In genomic region chr1:226276077-226276682, GRCh38 we compare ENCODE assay signal across 38 cellular contexts. TPM values are rescaled to one million over a fixed set of nuclear protein-coding genes. Genes with fewer than 3 reads are reported as not detected.
"Had no signal": no experiment of that assay in that cellular context is flagged by ENCODE, and none has a peak within 500 bp of the region (broad histone marks: within the 10 kb centered on the region; RNA-seq: fewer than 3 reads in every experiment).

No MANE protein-coding gene starts in this region.

- H3K4me3 Mint-ChIP-seq: activated CD4-positive, alpha-beta memory T cell treated with anti-CD3 and anti-CD28 coated beads, Interleukin-2, amount 10 ng/mL, durations not matched to agents 7 days and 5 days; activated naive CD4-positive, alpha-beta T cell treated with anti-CD3 and anti-CD28 coated beads, Interleukin-2, amount 50 U/mL, for 24 hours; activated naive CD8-positive, alpha-beta T cell treated with anti-CD3 and anti-CD28 coated beads, Interleukin-2, amount 10 ng/mL, durations not matched to agents 7 days and 5 days; activated T-cell treated with anti-CD3 and anti-CD28 coated beads, Interleukin-2, amount 50 U/mL, for 24 hours had no signal

- FAIRE-seq: astrocyte, colon, RCC 7860 had no signal

- H3K27me3 ChIP-seq: body of pancreas, breast epithelium had no signal

- H3K4me1 Mint-ChIP-seq: activated CD4-positive, alpha-beta memory T cell treated with anti-CD3 and anti-CD28 coated beads, Interleukin-2, amount 10 ng/mL, durations not matched to agents 7 days and 5 days; activated naive CD4-positive, alpha-beta T cell treated with anti-CD3 and anti-CD28 coated beads, Interleukin-2, amount 50 U/mL, for 24 hours; activated naive CD8-positive, alpha-beta T cell treated with anti-CD3 and anti-CD28 coated beads, Interleukin-2, amount 10 ng/mL, durations not matched to agents 7 days and 5 days had no signal

- H3K9me3 Mint-ChIP-seq: activated CD4-positive, alpha-beta memory T cell treated with anti-CD3 and anti-CD28 coated beads, Interleukin-2, amount 10 ng/mL, durations not matched to agents 7 days and 5 days; activated naive CD4-positive, alpha-beta T cell treated with anti-CD3 and anti-CD28 coated beads, Interleukin-2, amount 50 U/mL, for 24 hours; activated naive CD8-positive, alpha-beta T cell treated with anti-CD3 and anti-CD28 coated beads, Interleukin-2, amount 10 ng/mL, durations not matched to agents 7 days and 5 days; activated T-cell treated with anti-CD3 and anti-CD28 coated beads, Interleukin-2, amount 50 U/mL, for 24 hours; activated T-helper 2 cell treated with anti-CD3 and anti-CD28 coated beads, Interferon-gamma antibody, Interleukin-2, Interleukin-4, amounts not matched to agents 10 μg/mL and 5 μg/mL and 100 μg/mL, durations not matched to agents 14 hours and 24 hours and 36 hours had no signal

- H3K9me3 ChIP-seq: body of pancreas, breast epithelium had no signal

- H3K36me3 ChIP-seq: breast epithelium, WERI-Rb-1 had no signal

- ATAC-seq: body of pancreas had no signal

- H3K4me1 ChIP-seq: breast epithelium had no signal

- DNase-seq: activated CD4-positive, alpha-beta memory T cell treated with anti-CD3 and anti-CD28 coated beads, Interleukin-2, amount 10 ng/mL, durations not matched to agents 7 days and 5 days; activated CD4-positive, alpha-beta T cell treated with anti-CD3 and anti-CD28 coated beads for 1 hour; activated CD4-positive, alpha-beta T cell treated with anti-CD3 and anti-CD28 coated beads for 48 hours; activated CD4-positive, CD25-positive, alpha-beta regulatory T cell; activated CD8-positive, alpha-beta memory T cell treated with anti-CD3 and anti-CD28 coated beads for 24 hours; activated gamma-delta T cell; activated naive CD4-positive, alpha-beta T cell treated with Interleukin-2 at 50 U/mL for 16 hours; activated naive CD8-positive, alpha-beta T cell treated with anti-CD3 and anti-CD28 coated beads, Interleukin-2, amount 10 ng/mL, durations not matched to agents 7 days and 5 days; activated T-cell treated with anti-CD3 and anti-CD28 coated beads, Interleukin-2, amount 50 U/mL, for 24 hours; body of pancreas; central memory CD4-positive, alpha-beta T cell; MM.1S; MV-4-11; NCI-H1092 treated with DMSO at 0.1 percent for 48 hours; NCI-H1417; NCI-H146; NCI-H187 treated with DMSO at 0.1 percent for 48 hours; NCI-H2081; NCI-H510A; NCI-H526; NCI-H748 treated with DMSO at 0.1 percent for 48 hours; NK-92 treated with Interleukin-12 subunit alpha and Interleukin-12 subunit beta, amount 100 ng/mL, for 24 hours; PC-9; Right ventricle myocardium superior; SW 1271; T-helper 1 cell; T-helper 2 cell; T-helper 9 cell; WERI-Rb-1 had no signal

- H3K27ac Mint-ChIP-seq: activated CD4-positive, alpha-beta memory T cell treated with anti-CD3 and anti-CD28 coated beads, Interleukin-2, amount 10 ng/mL, durations not matched to agents 7 days and 5 days; activated naive CD4-positive, alpha-beta T cell treated with anti-CD3 and anti-CD28 coated beads, Interleukin-2, amount 50 U/mL, for 24 hours; activated naive CD8-positive, alpha-beta T cell treated with anti-CD3 and anti-CD28 coated beads, Interleukin-2, amount 10 ng/mL, durations not matched to agents 7 days and 5 days; activated T-cell treated with anti-CD3 and anti-CD28 coated beads, Interleukin-2, amount 50 U/mL, for 24 hours; activated T-helper 2 cell treated with anti-CD3 and anti-CD28 coated beads, Interferon-gamma antibody, Interleukin-2, Interleukin-4, amounts not matched to agents 10 μg/mL and 5 μg/mL and 100 μg/mL, durations not matched to agents 14 hours and 24 hours and 36 hours had no signal

- H3K27ac ChIP-seq: body of pancreas, breast epithelium, KMS-11, PC-9, WERI-Rb-1 had no signal

- H3K4me2 ChIP-seq: KMS-11, PC-9 had no signal

- H3K4me3 ChIP-seq: body of pancreas, breast epithelium, PC-9 had no signal

- H3K27me3 Mint-ChIP-seq: activated CD4-positive, alpha-beta memory T cell treated with anti-CD3 and anti-CD28 coated beads, Interleukin-2, amount 10 ng/mL, durations not matched to agents 7 days and 5 days; activated naive CD4-positive, alpha-beta T cell treated with anti-CD3 and anti-CD28 coated beads, Interleukin-2, amount 50 U/mL, for 24 hours; activated naive CD8-positive, alpha-beta T cell treated with anti-CD3 and anti-CD28 coated beads, Interleukin-2, amount 10 ng/mL, durations not matched to agents 7 days and 5 days; activated T-cell treated with anti-CD3 and anti-CD28 coated beads, Interleukin-2, amount 50 U/mL, for 24 hours had no signal

RNA-seq across cellular contexts. Expression of gene MIXL1, which starts 52.7 kb away (rescaled TPM):
- total RNA-seq: activated CD4-positive, alpha-beta memory T cell treated with anti-CD3 and anti-CD28 coated beads, Interleukin-2, amount 10 ng/mL, durations not matched to agents 7 days and 5 days; activated naive CD8-positive, alpha-beta T cell treated with anti-CD3 and anti-CD28 coated beads, Interleukin-2, amount 10 ng/mL, durations not matched to agents 7 days and 5 days; activated T-helper 2 cell treated with anti-CD3 and anti-CD28 coated beads, Interferon-gamma antibody, Interleukin-2, Interleukin-4, amounts not matched to agents 10 μg/mL and 5 μg/mL and 100 μg/mL, durations not matched to agents 14 hours and 24 hours and 36 hours; body of pancreas; breast epithelium; LHCN-M2; PC-9; Right ventricle myocardium superior had no signal
- polyA plus RNA-seq: adipose tissue had no signal
